ENCODE assay signal across 8 cellular contexts in genomic region chr2:64750817-64751285, GRCh38.
DNase-seq lines count a peak whose midpoint lies in the region; ATAC-seq and TF ChIP-seq lines count a peak whose summit lies in the region.

No MANE protein-coding gene starts in this region.

- peaks cover 28% of the 10 kb centered on the region; the same call in 1 of the 2 replicates for H3F3A ChIP-seq in SU-DHL-6 (ENCODE audit: insufficient read depth)

- H3K79me2 ChIP-seq in SU-DHL-6 (ENCODE audit: insufficient read depth, low read length): peaks cover 17% of the 10 kb centered on the region; the same call in 1 of the 2 replicates

- peak overlapping the region; percentile 92 for H3K4me2 ChIP-seq in SU-DHL-6 (ENCODE audit: low read depth, low read length, poor library complexity, severe bottlenecking)

- H3K36me3 ChIP-seq in SU-DHL-6 (ENCODE audit: low read length) (no peaks in the 10 kb centered on the region; the same call in 1 of the 2 replicates), left ventricle myocardium inferior (no peaks in the 10 kb centered on the region), vagina (no peaks in the 10 kb centered on the region)

- H2AFZ ChIP-seq in SU-DHL-6 (ENCODE audit: low read depth, low read length, severe bottlenecking): peak overlapping the region; percentile 80

- H3K9me3 ChIP-seq in SU-DHL-6 (ENCODE audit: insufficient read depth, low read length) (no peaks in the 10 kb centered on the region), left ventricle myocardium inferior (replicated peaks) (peaks cover 1% of the 10 kb centered on the region), vagina (no peaks in the 10 kb centered on the region)

- H3K4me1 ChIP-seq in left ventricle myocardium inferior (peaks cover 34% of the 10 kb centered on the region), vagina (peaks cover 34% of the 10 kb centered on the region)

- intact Hi-C loops in left ventricle myocardium inferior (cut with micrococcal nuclease) (no loop called here), vagina (cut with DNase I) (loop anchor here (2.0 to 5.0 kb wide), 3 partner anchors 18 to 111 kb away; partner anchors contain the start of gene SERTAD2)

- TF ChIP-seq CTCF in GM12864 (IDR thresholded peaks at IDR 0.05; ENCODE audit: low read depth, low read length, missing control alignments) (no peak), SU-DHL-6 (IDR thresholded peaks at IDR 0.05; ENCODE audit: insufficient read depth, low read length, poor library complexity, severe bottlenecking) (no peak), left ventricle myocardium inferior (IDR thresholded peaks at IDR 0.05; ENCODE audit: borderline replicate concordance) (peak; percentile 33), vagina (IDR thresholded peaks at IDR 0.05) (no peak)

- peak; percentile 83 to 98 for TF ChIP-seq POLR2A in vagina (IDR thresholded peaks at IDR 0.05)

- peak overlapping the region; percentile 88 for H3K27ac ChIP-seq in SU-DHL-6 (ENCODE audit: low read depth, low read length)
- peak overlapping the region; percentile 81 for H3K27ac ChIP-seq in adipose tissue (ENCODE audit: low read depth, low read length)
- H3K27ac ChIP-seq in left ventricle myocardium inferior (replicated peaks): peak overlapping the region; percentile 99
- H3K27ac ChIP-seq in vagina: peak overlapping the region; percentile 96

- H3K27me3 ChIP-seq in SU-DHL-6 (ENCODE audit: low read length): no peaks in the 10 kb centered on the region
- H3K27me3 ChIP-seq in left ventricle myocardium inferior (ENCODE audit: low read depth): no peaks in the 10 kb centered on the region
- H3K27me3 ChIP-seq in vagina: no peaks in the 10 kb centered on the region

- peak overlapping the region; percentile 96 for H3K4me3 ChIP-seq in GM12864 (ENCODE audit: low read depth, low read length)
- H3K4me3 ChIP-seq in SU-DHL-6 (ENCODE audit: insufficient read depth, low read length, poor library complexity, severe bottlenecking): peak overlapping the region; percentile 87
- H3K4me3 ChIP-seq in left ventricle myocardium inferior: peak overlapping the region; percentile 79
- H3K4me3 ChIP-seq in vagina: peak overlapping the region; percentile 66 to 79

- DNase-seq in GM12864 (ENCODE audit: low read depth): peak; percentile 98
- DNase-seq in NCI-H128 (lab: John Stamatoyannopoulos, UW; ENCODE audit: unreplicated experiment): peak; percentile 99
- peak; percentile 100 for DNase-seq in left ventricle myocardium inferior
- DNase-seq in pulmonary artery endothelial cell (ENCODE audit: low read depth, low spot score): peak; percentile 99
- peak; percentile 100 for DNase-seq in vagina (ENCODE audit: extremely low spot score in 2 of 2)

- peak overlapping the region; percentile 86 for H3K9ac ChIP-seq in SU-DHL-6 (ENCODE audit: low read length)

- WGBS in adipose tissue, 3 donors: 0% methylated on average over 39 to 43 of the region's 43 CpGs

- no peaks in the 10 kb centered on the region for H4K20me1 ChIP-seq in SU-DHL-6 (ENCODE audit: low read depth, low read length)

- peak; percentile 89 for ATAC-seq in HG02642 (IDR thresholded peaks at IDR 0.05; ENCODE audit: poor library complexity, unreplicated experiment)

- H3K9me2 ChIP-seq in SU-DHL-6 (replicated peaks; ENCODE audit: insufficient read depth, low read length): no peaks in the 10 kb centered on the region

Comparison
In these comparisons a context has a peak if more than half of its experiments do, and no peak if none do; other contexts are left out.
1. Peak in every context shown above with its lines: DNase-seq, ATAC-seq, H3K4me3 ChIP-seq and H3K27ac ChIP-seq.